ENCODE assay signal across 8 cellular contexts in the genomic region with DNA sequence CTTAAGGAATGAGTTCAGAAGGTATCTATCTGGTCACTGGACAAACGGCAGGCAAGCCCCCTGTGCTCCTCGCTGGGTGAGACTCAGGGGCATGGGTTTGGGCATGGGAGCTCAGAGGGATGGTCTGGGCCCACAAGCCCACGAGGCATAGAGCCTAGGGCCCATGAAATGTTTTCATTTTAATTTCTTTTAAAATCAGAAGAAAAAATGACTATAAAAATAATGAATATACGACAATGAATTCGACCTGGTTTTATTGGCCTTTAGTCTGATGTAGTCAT.
DNase-seq lines count a peak whose midpoint lies in the region; ATAC-seq and TF ChIP-seq lines count a peak whose summit lies in the region.

No MANE protein-coding gene starts in this region.

- dilution Hi-C loops in mammary epithelial cell (cut with HindIII; ENCODE audit: low sequenced_read_pairs), result no loop called here

- H3K4me3 ChIP-seq in A673 (ENCODE audit: low read depth, low read length, poor library complexity, severe bottlenecking) (peak overlapping the region; percentile 38), mammary epithelial cell (replicated peaks in 1 of 3; ENCODE audit: insufficient read depth in 1 of 3, low read depth in 2 of 3, low read length in 3 of 3) (peak overlapping the region; percentile 59 to 78 (median 72)), muscle layer of colon (ENCODE audit: low read depth in 1 of 2, low read length in 2 of 2) (peak overlapping the region in 1 of 2 donors; percentile 69)
- H3K4me3 ChIP-seq in Jurkat, Clone E6-1 (ENCODE audit: low read length), result peak overlapping the region; percentile 57

- no peaks in the 10 kb centered on the region for H4K20me1 ChIP-seq in mammary epithelial cell (ENCODE audit: insufficient read depth, low read length)

- peaks cover 68% of the 10 kb centered on the region for H3K79me2 ChIP-seq in mammary epithelial cell (ENCODE audit: insufficient read depth, low read length)

- H3K36me3 ChIP-seq in A673 (ENCODE audit: insufficient read depth, low read length, poor library complexity, severe bottlenecking) (no peaks in the 10 kb centered on the region), mammary epithelial cell (ENCODE audit: insufficient read depth, low read length) (no peaks in the 10 kb centered on the region), muscle layer of colon (ENCODE audit: insufficient read depth, low read length) (peaks cover 16% of the 10 kb centered on the region)

- peak overlapping the region; percentile 97 for H3K4me2 ChIP-seq in mammary epithelial cell (ENCODE audit: insufficient read depth, low read depth, low read length)

- no peak for TF ChIP-seq CTCF in A673 (conservative IDR thresholded peaks at IDR 0.05; ENCODE audit: low read depth, low read length)
- no peak for TF ChIP-seq CTCF in mammary epithelial cell (conservative IDR thresholded peaks at IDR 0.05 in 1 of 2, IDR thresholded peaks at IDR 0.05 in 1 of 2; ENCODE audit: extremely low read depth in 1 of 2, insufficient read depth in 1 of 2, low read depth in 1 of 2, low read length in 2 of 2)
- TF ChIP-seq CTCF in omental fat pad (IDR thresholded peaks at IDR 0.05), result no peak

- CTCF ChIA-PET in A673 (lab: Charles Lee), result no interaction called here
- CTCF ChIA-PET in mammary epithelial cell (lab: Charles Lee; ENCODE audit: low non-redundant PET), result no interaction called here

- H3K9ac ChIP-seq in mammary epithelial cell (ENCODE audit: insufficient read depth, low read length) (peak overlapping the region; percentile 92), muscle layer of colon (ENCODE audit: low read length) (peak overlapping the region; percentile 73)

- no peak for ATAC-seq in omental fat pad (ENCODE audit: low FRiP score)

- in situ Hi-C loops in mammary epithelial cell (cut with MboI; ENCODE audit: low sequenced_read_pairs in 2 of 2), result loop anchor here in 1 of 2 donors (5.0 kb wide), 1 partner anchor 52 kb away; no protein-coding TSS in a partner anchor

- DNase-seq in A673 (ENCODE audit: low spot score), result no peak
- DNase-seq in Jurkat, Clone E6-1 (ENCODE audit: low read depth, low spot score), result no peak
- no peak for DNase-seq in mammary epithelial cell
- no peak for DNase-seq in NCI-H2107 (lab: John Stamatoyannopoulos, UW)
- no peak for DNase-seq in NCI-H226
- no peak for DNase-seq in NCI-H446 treated with DMSO at 0.1 percent for 48 hours (lab: John Stamatoyannopoulos, UW)
- DNase-seq in omental fat pad (ENCODE audit: low spot score), result no peak

- intact Hi-C loops in A673 (cut with micrococcal nuclease; ENCODE audit: unreplicated experiment), result no loop called here
- intact Hi-C loops in mammary epithelial cell (cut with micrococcal nuclease), result no loop called here

- 4% methylated on average over 5 of the region's 5 CpGs for WGBS in mammary epithelial cell (ENCODE audit: low coverage, missing lambda C conversion rate)

- peak overlapping the region; percentile 95 for H3K27ac ChIP-seq in A673 (ENCODE audit: low read depth, low read length, poor library complexity, severe bottlenecking)
- H3K27ac ChIP-seq in mammary epithelial cell (ENCODE audit: insufficient read depth, low read depth, low read length), result peak overlapping the region; percentile 87
- peak overlapping the region; percentile 75 for H3K27ac ChIP-seq in muscle layer of colon (ENCODE audit: low read depth, low read length)

- H3K9me3 ChIP-seq in A673 (ENCODE audit: low read depth, low read length, poor library complexity, severe bottlenecking), result no peaks in the 10 kb centered on the region
- no peaks in the 10 kb centered on the region for H3K9me3 ChIP-seq in mammary epithelial cell (replicated peaks; ENCODE audit: insufficient read depth, low read length)
- H3K9me3 ChIP-seq in muscle layer of colon (ENCODE audit: low read length), result no peaks in the 10 kb centered on the region

- no peaks in the 10 kb centered on the region for H3K27me3 ChIP-seq in A673 (replicated peaks; ENCODE audit: insufficient read depth, low read depth, low read length, poor library complexity)
- no peaks in the 10 kb centered on the region for H3K27me3 ChIP-seq in mammary epithelial cell (ENCODE audit: insufficient read depth, low read length)
- no peaks in the 10 kb centered on the region for H3K27me3 ChIP-seq in muscle layer of colon (ENCODE audit: control insufficient read depth in 1 of 2, insufficient read depth in 2 of 2, low read length in 2 of 2)

- H3K4me1 ChIP-seq in A673 (ENCODE audit: insufficient read depth, low read length, poor library complexity, severe bottlenecking), result peaks cover 61% of the 10 kb centered on the region
- peaks cover 82% of the 10 kb centered on the region for H3K4me1 ChIP-seq in mammary epithelial cell (ENCODE audit: insufficient read depth, low read length)
- H3K4me1 ChIP-seq in muscle layer of colon (ENCODE audit: insufficient read depth, low read length), result peaks cover 74% of the 10 kb centered on the region

- H2AFZ ChIP-seq in mammary epithelial cell (ENCODE audit: low read depth, low read length), result no peak overlapping the region

- POLR2A ChIA-PET in A673 (lab: Charles Lee; ENCODE audit: low non-redundant PET), result no interaction called here

- BruUV-seq in A673 (replicated peaks; lab: Mats Ljungman, UMichigan) (no TSS peak), mammary epithelial cell (replicated peaks; lab: Mats Ljungman, UMichigan) (no TSS peak)
